9 cellular contexts compared by ENCODE assay signal in the genomic region with DNA sequence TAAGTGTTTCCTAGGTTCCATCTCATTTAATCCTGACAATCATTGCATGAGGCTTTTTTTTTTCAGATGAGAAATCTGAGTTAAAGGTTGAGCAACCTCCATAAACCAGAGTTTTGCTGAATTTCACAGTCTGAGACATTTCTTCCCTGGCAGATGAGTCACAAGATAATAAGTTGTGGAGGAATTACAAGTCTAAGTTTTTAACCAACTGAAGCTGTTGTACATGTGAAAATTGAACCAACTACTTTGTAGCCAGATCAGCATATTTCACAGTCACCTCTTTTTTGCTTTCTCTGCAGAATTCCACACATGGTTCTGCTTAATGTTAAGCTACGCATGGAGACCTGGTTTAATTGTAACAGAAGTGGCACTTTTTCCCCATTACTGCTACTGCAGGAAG.
DNase-seq lines count a peak whose midpoint lies in the region; ATAC-seq and TF ChIP-seq lines count a peak whose summit lies in the region.
"Had no signal": no experiment of that assay in that cellular context is flagged by ENCODE, and none has a peak within 500 bp of the region (broad histone marks: within the 10 kb centered on the region; RNA-seq: fewer than 3 reads in every experiment).

No MANE protein-coding gene starts in this region.

- ATAC-seq in GM18502 (IDR thresholded peaks at IDR 0.05; ENCODE audit: poor library complexity, unreplicated experiment), result no peak

- H3K79me2 ChIP-seq in OCI-LY1 (ENCODE audit: insufficient read depth, low read length), result no peaks in the 10 kb centered on the region

- no peaks in the 10 kb centered on the region for H4K20me1 ChIP-seq in OCI-LY1 (ENCODE audit: insufficient read depth, low read length)

- H3F3A ChIP-seq in OCI-LY1 (ENCODE audit: insufficient read depth, low read length), result no peaks in the 10 kb centered on the region

- H3K4me3 ChIP-seq in BJ (ENCODE audit: low read depth, low read length) (no peak overlapping the region), OCI-LY1 (ENCODE audit: low read depth, low read length, poor library complexity, severe bottlenecking) (no peak overlapping the region), epithelial cell of esophagus (ENCODE audit: low read length) (no peak overlapping the region)

- DNase-seq in BJ (ENCODE audit: low read depth) (peak; percentile 92), epithelial cell of esophagus (ENCODE audit: low read depth) (peak; percentile 61), non-pigmented ciliary epithelial cell (ENCODE audit: low read depth) (peak; percentile 55), cerebellar cortex (ENCODE audit: low spot score) (no peak)
- DNase-seq in stimulated activated CD4-positive, alpha-beta T cell treated with anti-CD3 and anti-CD28 coated beads, Interleukin-4, amount 100 ng/mL, for 1 hour, result no peak
- no peak for DNase-seq in activated effector memory CD4-positive, alpha-beta T cell treated with Interleukin-2 at 50 U/mL for 16 hours
- DNase-seq: activated CD4-positive, alpha-beta memory T cell treated with anti-CD3 and anti-CD28 coated beads, Interleukin-2, amount 10 ng/mL, durations not matched to agents 7 days and 5 days had no signal

- no peaks in the 10 kb centered on the region for H3K9me2 ChIP-seq in OCI-LY1 (ENCODE audit: low read depth, low read length)

- POLR2A ChIA-PET in BJ (lab: Charles Lee), result interaction anchor here (0.7 kb wide), 2 partner anchors 43 to 72 kb away, joined by 4 read pairs; no protein-coding TSS in a partner anchor

- H3K36me3 ChIP-seq in BJ (ENCODE audit: control insufficient read depth, insufficient read depth, low read length) (no peaks in the 10 kb centered on the region), OCI-LY1 (ENCODE audit: insufficient read depth, low read length) (no peaks in the 10 kb centered on the region)

- peaks cover 6% of the 10 kb centered on the region for H3K4me1 ChIP-seq in OCI-LY1 (ENCODE audit: insufficient read depth, low read length, severe bottlenecking)

- CTCF ChIA-PET in BJ (lab: Yijun Ruan, JAX), result interaction anchor here (0.6 kb wide), 2 partner anchors 10 to 363 kb away, joined by 3 to 4 read pairs; no protein-coding TSS in a partner anchor

- no peak overlapping the region for H3K4me2 ChIP-seq in OCI-LY1 (ENCODE audit: low read length)

- H3K9ac ChIP-seq in OCI-LY1 (ENCODE audit: low read length), result no peak overlapping the region

- TF ChIP-seq CTCF in BJ (IDR thresholded peaks at IDR 0.05; ENCODE audit: insufficient read depth, low read depth, low read length) (no peak), OCI-LY1 (IDR thresholded peaks at IDR 0.05; ENCODE audit: low read length) (no peak), epithelial cell of esophagus (IDR thresholded peaks at IDR 0.05; ENCODE audit: insufficient read depth, low read depth, low read length, missing control alignments) (no peak)

- H2AFZ ChIP-seq in OCI-LY1 (ENCODE audit: low read length), result peak overlapping the region; percentile 44; the same call in 1 of the 2 replicates

- no peaks in the 10 kb centered on the region for H3K9me3 ChIP-seq in OCI-LY1 (ENCODE audit: low read length)

- H3K27ac ChIP-seq in OCI-LY1 (ENCODE audit: low read depth, low read length, poor library complexity, severe bottlenecking), result no peak overlapping the region

- H3K27me3 ChIP-seq in BJ (ENCODE audit: control insufficient read depth, insufficient read depth, low read length) (no peaks in the 10 kb centered on the region), OCI-LY1 (ENCODE audit: insufficient read depth, low read length) (no peaks in the 10 kb centered on the region)

Comparison
In these comparisons a context has a peak if more than half of its experiments do, and no peak if none do; other contexts are left out.
1. DNase-seq: peak in BJ (single experiment), epithelial cell of esophagus (single experiment) and non-pigmented ciliary epithelial cell (single experiment); none in cerebellar cortex (single experiment), stimulated activated CD4-positive, alpha-beta T cell treated with anti-CD3 and anti-CD28 coated beads, Interleukin-4, amount 100 ng/mL, for 1 hour (single experiment) and activated effector memory CD4-positive, alpha-beta T cell treated with Interleukin-2 at 50 U/mL for 16 hours (single experiment).